15 cellular contexts compared by ENCODE assay signal in genomic region chr18:58527116-58528010, GRCh38.
DNase-seq lines count a peak whose midpoint lies in the region; ATAC-seq and TF ChIP-seq lines count a peak whose summit lies in the region.
"Had no signal": no experiment of that assay in that cellular context is flagged by ENCODE, and none has a peak within 500 bp of the region (broad histone marks: within the 10 kb centered on the region; RNA-seq: fewer than 3 reads in every experiment).

No MANE protein-coding gene starts in this region.

- H3K27me3 ChIP-seq in mucosa of rectum (ENCODE audit: control insufficient read depth in 2 of 2, insufficient read depth in 2 of 2, low read length in 2 of 2): no peaks in the 10 kb centered on the region
- H3K27me3 ChIP-seq in foreskin keratinocyte: no peaks in the 10 kb centered on the region
- H3K27me3 ChIP-seq: heart left ventricle, neural progenitor cell had no signal

- no peak overlapping the region for H3K4me3 ChIP-seq in mucosa of rectum (ENCODE audit: low read length in 2 of 2)
- H3K4me3 ChIP-seq: heart left ventricle, left ventricle myocardium inferior, neural progenitor cell had no signal

- no peaks in the 10 kb centered on the region for H3K27me3 Mint-ChIP-seq in Calu3 (ENCODE audit: unreplicated experiment)

- no peak for ATAC-seq in foreskin keratinocyte

- CTCF ChIA-PET in Calu3 (lab: Charles Lee): interaction anchor here (0.6 to 1.6 kb wide), 9 partner anchors 10 to 484 kb away, joined by 3 to 8 read pairs (median 3); no protein-coding TSS in a partner anchor

- H3K4me1 Mint-ChIP-seq in Calu3 (ENCODE audit: low read depth, unreplicated experiment): peaks cover 52% of the 10 kb centered on the region

- no peaks in the 10 kb centered on the region for H3K9me3 Mint-ChIP-seq in Calu3 (ENCODE audit: low read depth, unreplicated experiment)
- H3K9me3 Mint-ChIP-seq: activated CD4-positive, alpha-beta T cell treated with anti-CD3 and anti-CD28 coated beads, Interleukin-2, amount 10 ng/mL, durations not matched to agents 7 days and 5 days; activated T-helper 1 cell treated with anti-CD3 and anti-CD28 coated beads, Interleukin-12 subunit alpha, Interleukin-12 subunit beta, Interleukin-2, Interleukin-4 antibody, amounts not matched to agents 30 ng/mL and 10 ng/mL and 1 ng/mL, durations not matched to agents 14 hours and 24 hours and 36 hours; neural progenitor cell had no signal

- H3K9ac ChIP-seq in mucosa of rectum (ENCODE audit: low read depth in 1 of 2, low read length in 2 of 2): no peak overlapping the region
- H3K9ac ChIP-seq: neural progenitor cell had no signal

- peak overlapping the region; percentile 77 for H3K27ac Mint-ChIP-seq in Calu3 (ENCODE audit: unreplicated experiment)
- H3K27ac Mint-ChIP-seq: activated CD4-positive, alpha-beta T cell treated with anti-CD3 and anti-CD28 coated beads, Interleukin-2, amount 10 ng/mL, durations not matched to agents 7 days and 5 days; activated T-helper 1 cell treated with anti-CD3 and anti-CD28 coated beads, Interleukin-12 subunit alpha, Interleukin-12 subunit beta, Interleukin-2, Interleukin-4 antibody, amounts not matched to agents 30 ng/mL and 10 ng/mL and 1 ng/mL, durations not matched to agents 14 hours and 24 hours and 36 hours; neural progenitor cell had no signal

- H3K4me1 ChIP-seq in mucosa of rectum (ENCODE audit: control insufficient read depth in 2 of 2, insufficient read depth in 2 of 2, low read length in 2 of 2) (peaks cover 26 to 35% of the 10 kb centered on the region in 2 donors), foreskin keratinocyte (no peaks in the 10 kb centered on the region)
- H3K4me1 ChIP-seq: heart left ventricle, neural progenitor cell had no signal

- no peaks in the 10 kb centered on the region for H3K9me3 ChIP-seq in mucosa of rectum (ENCODE audit: control insufficient read depth in 2 of 2, low read length in 2 of 2)
- H3K9me3 ChIP-seq: heart left ventricle, left ventricle myocardium inferior had no signal

- BruUV-seq in Calu3 (replicated peaks; lab: Mats Ljungman, UMichigan): no TSS peak

- H3K36me3 ChIP-seq in mucosa of rectum (ENCODE audit: control insufficient read depth in 2 of 2, insufficient read depth in 2 of 2, low read length in 2 of 2): no peaks in the 10 kb centered on the region
- H3K36me3 ChIP-seq: neural progenitor cell had no signal

- peak overlapping the region; percentile 5 for H3K4me3 Mint-ChIP-seq in Calu3 (ENCODE audit: low read depth, unreplicated experiment)
- H3K4me3 Mint-ChIP-seq: activated CD4-positive, alpha-beta T cell treated with anti-CD3 and anti-CD28 coated beads, Interleukin-2, amount 10 ng/mL, durations not matched to agents 7 days and 5 days; activated T-helper 1 cell treated with anti-CD3 and anti-CD28 coated beads, Interleukin-12 subunit alpha, Interleukin-12 subunit beta, Interleukin-2, Interleukin-4 antibody, amounts not matched to agents 30 ng/mL and 10 ng/mL and 1 ng/mL, durations not matched to agents 14 hours and 24 hours and 36 hours; neural progenitor cell had no signal

- no peak for TF ChIP-seq CTCF in Calu3 (IDR thresholded peaks at IDR 0.05; ENCODE audit: unreplicated experiment)
- TF ChIP-seq CTCF in foreskin keratinocyte (conservative IDR thresholded peaks at IDR 0.05): no peak

- H3K36me3 Mint-ChIP-seq in Calu3 (ENCODE audit: insufficient read depth, unreplicated experiment): peaks cover 7% of the 10 kb centered on the region
- H3K36me3 Mint-ChIP-seq: neural progenitor cell had no signal

- intact Hi-C loops in Calu3 (cut with micrococcal nuclease; ENCODE audit: unreplicated experiment): loop anchor here (2.0 to 10.0 kb wide), 3 partner anchors 55 to 547 kb away; partner anchors contain the start of gene MALT1

- DNase-seq in Calu3 (no peak), LHCN-M2 (ENCODE audit: low read depth) (peak; percentile 43), astrocyte of the hippocampus (ENCODE audit: low read depth, low spot score) (peak; percentile 42), NCI-H774 (lab: John Stamatoyannopoulos, UW) (no peak), foreskin keratinocyte (no peak), GDM1 (lab: John Stamatoyannopoulos, UW) (no peak)
- DNase-seq: activated CD4-positive, alpha-beta T cell treated with anti-CD3 and anti-CD28 coated beads, Interleukin-2, amount 10 ng/mL, durations not matched to agents 7 days and 5 days; heart left ventricle; Kasumi-1; left ventricle myocardium inferior; T-helper 2 cell had no signal

- H3K27ac ChIP-seq in mucosa of rectum (ENCODE audit: low read depth in 2 of 2, low read length in 2 of 2) (peak overlapping the region; percentile 32 to 40), foreskin keratinocyte (no peak overlapping the region)
- H3K27ac ChIP-seq: heart left ventricle, left ventricle myocardium inferior, neural progenitor cell, RWPE1 had no signal

Comparison
In these comparisons a context has a peak if more than half of its experiments do, and no peak if none do; other contexts are left out.
1. DNase-seq: peak in LHCN-M2 (single experiment) and astrocyte of the hippocampus (single experiment); none in Calu3 (single experiment), NCI-H774 (single experiment), foreskin keratinocyte (0 of 2) and GDM1 (single experiment).